17 cellular contexts compared by ENCODE assay signal in the genomic region with DNA sequence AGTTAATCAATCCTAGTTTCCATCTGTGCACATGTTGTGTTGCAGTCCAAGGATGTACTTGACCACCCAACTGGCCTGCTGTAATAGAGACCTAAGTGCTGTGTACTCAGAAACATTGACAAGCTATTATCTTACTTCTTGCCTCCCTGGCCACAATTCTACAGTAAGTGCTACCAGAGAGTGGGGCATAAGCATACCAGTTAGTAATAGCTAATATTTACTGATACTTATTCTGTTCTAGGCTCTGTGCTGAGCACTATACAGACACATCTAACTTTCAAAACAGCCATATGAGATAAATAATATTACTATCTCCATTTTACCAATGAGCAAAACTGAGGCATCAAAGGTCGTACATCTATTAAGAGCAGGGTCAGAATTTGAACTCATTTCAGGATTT. TPM values are rescaled to one million over a fixed set of nuclear protein-coding genes. Genes with fewer than 3 reads are reported as not detected.
"Had no signal": no experiment of that assay in that cellular context is flagged by ENCODE, and none has a peak within 500 bp of the region (broad histone marks: within the 10 kb centered on the region; RNA-seq: fewer than 3 reads in every experiment).

No MANE protein-coding gene starts in this region.

- H3K27ac ChIP-seq: brain microvascular endothelial cell, colonic mucosa, foreskin keratinocyte, spleen had no signal

- H3K36me3 ChIP-seq: brain microvascular endothelial cell, colonic mucosa, spleen had no signal

- H3K27me3 ChIP-seq: brain microvascular endothelial cell, colonic mucosa, spleen had no signal

- DNase-seq: activated CD4-positive, alpha-beta T cell treated with anti-CD3 and anti-CD28 coated beads, Interleukin-2, amount 10 ng/mL, durations not matched to agents 7 days and 5 days; activated CD8-positive, alpha-beta T cell treated with anti-CD3 and anti-CD28 coated beads, Interleukin-2, amount 10 ng/mL, durations not matched to agents 7 days and 5 days; activated naive CD4-positive, alpha-beta T cell treated with anti-CD3 and anti-CD28 coated beads for 36 hours; activated T-cell treated with anti-CD3 and anti-CD28 coated beads, Interleukin-2, amount 50 U/mL, for 24 hours; colonic mucosa; foreskin keratinocyte; hippocampal formation; left colon; occipital lobe; spleen; stimulated activated CD4-positive, alpha-beta T cell treated with anti-CD3 and anti-CD28 coated beads, Interleukin-4, amount 100 ng/mL, for 4 hours; stimulated activated naive B cell treated with anti-CD40 and anti-IgM and Interleukin-4, amounts not matched to agents 10 μg/mL and 1 μg/mL and 100 μg/mL, for 72 hours had no signal

- H3K4me3 ChIP-seq: colonic mucosa, spleen had no signal

- H3K4me1 ChIP-seq: colonic mucosa, foreskin keratinocyte, spleen had no signal

- H3K9me3 ChIP-seq: colonic mucosa had no signal

RNA-seq across cellular contexts. Expression of gene RGS8, which starts 55.7 kb away (rescaled TPM):
- total RNA-seq: activated CD4-positive, alpha-beta T cell treated with anti-CD3 and anti-CD28 coated beads, Interleukin-2, amount 10 ng/mL, durations not matched to agents 7 days and 5 days; activated CD8-positive, alpha-beta T cell treated with anti-CD3 and anti-CD28 coated beads, Interleukin-2, amount 10 ng/mL, durations not matched to agents 7 days and 5 days; activated naive CD4-positive, alpha-beta T cell treated with anti-CD3 and anti-CD28 coated beads for 36 hours; colonic mucosa; epithelial cell of proximal tubule; fibroblast of lung; foreskin keratinocyte; left colon; lung microvascular endothelial cell; T-helper 1 cell treated with Interleukin-12 subunit alpha and Interleukin-12 subunit beta and Interleukin-4 antibody, amounts not matched to agents 30 ng/mL and 1 ng/mL, for 36 hours had no signal
- polyA plus RNA-seq: fibroblast of lung, foreskin keratinocyte had no signal
